ENCODE assay signal across 9 cellular contexts in the genomic region with DNA sequence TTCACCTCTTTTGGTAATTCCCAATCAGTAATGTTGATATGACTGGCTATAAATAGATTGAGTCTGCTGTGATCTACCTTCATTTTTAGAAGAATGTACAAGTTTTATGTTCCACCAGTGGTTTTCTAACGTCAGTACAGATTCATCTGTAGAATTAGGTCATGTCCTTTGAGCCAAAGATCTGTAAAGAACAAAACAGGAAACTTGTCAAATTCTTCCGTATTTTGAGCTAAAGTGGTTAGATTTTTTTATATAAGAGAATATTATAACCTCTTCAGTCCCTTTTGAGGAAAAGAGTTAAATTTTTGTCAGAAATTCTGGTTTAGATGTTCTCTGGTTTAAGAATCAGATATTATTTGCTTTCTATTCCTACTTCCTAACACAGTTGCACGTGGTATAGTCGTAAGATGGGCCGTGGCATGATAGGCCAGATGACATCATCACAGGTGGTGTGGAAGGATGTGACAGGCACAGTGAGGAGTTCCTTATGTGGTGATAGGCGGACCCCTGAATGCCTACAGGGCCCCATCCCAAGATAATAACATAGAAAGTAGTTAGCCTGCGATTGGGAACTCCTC.
DNase-seq lines count a peak whose midpoint lies in the region; ATAC-seq, FAIRE-seq and TF ChIP-seq lines count a peak whose summit lies in the region.
"Had no signal": no experiment of that assay in that cellular context is flagged by ENCODE, and none has a peak within 500 bp of the region (broad histone marks: within the 10 kb centered on the region; RNA-seq: fewer than 3 reads in every experiment).

No MANE protein-coding gene starts in this region.

- H3K27me3 Mint-ChIP-seq in activated T-cell treated with anti-CD3 and anti-CD28 coated beads, Interleukin-2, amount 50 U/mL, for 72 hours (ENCODE audit: low read depth) = no peaks in the 10 kb centered on the region

- no peak for TF ChIP-seq CTCF in endothelial cell of umbilical vein (IDR thresholded peaks at IDR 0.05; ENCODE audit: extremely low read depth in 1 of 2, insufficient read depth in 1 of 2, low read depth in 1 of 2, low read length in 2 of 2)

- peak; percentile 78 to 85 for ATAC-seq in activated T-cell treated with anti-CD3 and anti-CD28 coated beads, Interleukin-2, amount 50 U/mL, for 72 hours (replicated peaks in 1 of 2)
- peak; percentile 91 for ATAC-seq in stimulated activated effector memory CD8-positive, alpha-beta T cell treated with anti-CD3 and anti-CD28 coated beads, Interleukin-12 subunit alpha, Interleukin-12 subunit beta, amount 100 ng/mL, for 72 hours
- no peak for ATAC-seq in GM21447 (IDR thresholded peaks at IDR 0.05; ENCODE audit: unreplicated experiment)
- ATAC-seq in GM21528 (IDR thresholded peaks at IDR 0.05; ENCODE audit: low FRiP score, unreplicated experiment) = no peak

- no peak for TF ChIP-seq POLR2A in endothelial cell of umbilical vein (IDR thresholded peaks at IDR 0.05; ENCODE audit: low read depth, low read length)

- H2AFZ ChIP-seq in endothelial cell of umbilical vein (ENCODE audit: low read depth, low read length) = no peak overlapping the region

- CTCF ChIA-PET in endothelial cell of umbilical vein (lab: Charles Lee) = interaction anchor here (1.3 kb wide), 1 partner anchor 12 kb away, joined by 3 read pairs; no protein-coding TSS in a partner anchor

- no peaks in the 10 kb centered on the region for H3K9me3 ChIP-seq in endothelial cell of umbilical vein (replicated peaks; ENCODE audit: control insufficient read depth, insufficient read depth, low read length)

- peaks cover 8 to 13% of the 10 kb centered on the region in 2 experiments for H3K36me3 ChIP-seq in endothelial cell of umbilical vein (ENCODE audit: control insufficient read depth in 2 of 2, extremely low read depth in 1 of 2, insufficient read depth in 2 of 2, low read length in 2 of 2)

- H3K4me3 ChIP-seq in endothelial cell of umbilical vein (replicated peaks in 1 of 3; ENCODE audit: insufficient read depth in 1 of 3, low read depth in 1 of 3, low read length in 3 of 3) = no peak overlapping the region

- H4K20me1 ChIP-seq in endothelial cell of umbilical vein (replicated peaks; ENCODE audit: control insufficient read depth, extremely low read depth, insufficient read depth, low read length) = peaks cover 2% of the 10 kb centered on the region

- H3K4me2 ChIP-seq in endothelial cell of umbilical vein (ENCODE audit: insufficient read depth, low read length) = no peak overlapping the region

- DNase-seq in T-helper 2 cell = peak in 3 of 5 experiments; percentile 41 to 78 (median 68)
- peak; percentile 64 to 66 for DNase-seq in activated T-cell treated with anti-CD3 and anti-CD28 coated beads, Interleukin-2, amount 50 U/mL, for 72 hours
- DNase-seq in endothelial cell of umbilical vein (ENCODE audit: low read depth, low spot score) = peak; percentile 32
- peak in 1 of 2 donors; percentile 59 for DNase-seq in stimulated activated effector memory CD8-positive, alpha-beta T cell treated with anti-CD3 and anti-CD28 coated beads, Interleukin-12 subunit alpha, Interleukin-12 subunit beta, amount 100 ng/mL, for 72 hours (ENCODE audit: low spot score in 2 of 2)
- no peak for DNase-seq in DMS114 treated with DMSO at 0.1 percent for 48 hours (lab: John Stamatoyannopoulos, UW; ENCODE audit: unreplicated experiment)
- DNase-seq in KG1 (lab: John Stamatoyannopoulos, UW) = no peak
- DNase-seq: NCI-H2171 had no signal

- no peak overlapping the region for H3K9ac ChIP-seq in endothelial cell of umbilical vein (replicated peaks; ENCODE audit: extremely low read depth, insufficient read depth, low read length)

- H3K79me2 ChIP-seq in endothelial cell of umbilical vein (ENCODE audit: control insufficient read depth, insufficient read depth, low read length) = peaks cover 7% of the 10 kb centered on the region

- peaks cover 2% of the 10 kb centered on the region for H3K4me1 ChIP-seq in endothelial cell of umbilical vein (ENCODE audit: control insufficient read depth, extremely low read depth, insufficient read depth, low read length)

- peaks cover 86% of the 10 kb centered on the region for H3K4me1 Mint-ChIP-seq in activated T-cell treated with anti-CD3 and anti-CD28 coated beads, Interleukin-2, amount 50 U/mL, for 72 hours (ENCODE audit: low read depth)
- H3K4me1 Mint-ChIP-seq in stimulated activated effector memory CD8-positive, alpha-beta T cell treated with anti-CD3 and anti-CD28 coated beads, Interleukin-12 subunit alpha, Interleukin-12 subunit beta, amount 100 ng/mL, for 72 hours = peaks cover 67% of the 10 kb centered on the region

- BruUV-seq in endothelial cell of umbilical vein (replicated peaks; lab: Mats Ljungman, UMichigan) = TSS peak; percentile 57

- peak overlapping the region; percentile 45 to 57 for H3K4me3 Mint-ChIP-seq in activated T-cell treated with anti-CD3 and anti-CD28 coated beads, Interleukin-2, amount 50 U/mL, for 72 hours
- H3K4me3 Mint-ChIP-seq in stimulated activated effector memory CD8-positive, alpha-beta T cell treated with anti-CD3 and anti-CD28 coated beads, Interleukin-12 subunit alpha, Interleukin-12 subunit beta, amount 100 ng/mL, for 72 hours = peak overlapping the region; percentile 32

- peak overlapping the region; percentile 96 for H3K27ac Mint-ChIP-seq in activated T-cell treated with anti-CD3 and anti-CD28 coated beads, Interleukin-2, amount 50 U/mL, for 72 hours
- peak overlapping the region; percentile 93 for H3K27ac Mint-ChIP-seq in stimulated activated effector memory CD8-positive, alpha-beta T cell treated with anti-CD3 and anti-CD28 coated beads, Interleukin-12 subunit alpha, Interleukin-12 subunit beta, amount 100 ng/mL, for 72 hours

- dilution Hi-C loops in endothelial cell of umbilical vein (cut with MboI; ENCODE audit: extremely low pct_ligation_motif_present, low sequenced_read_pairs) = no loop called here

- no peak overlapping the region for H3K27ac ChIP-seq in endothelial cell of umbilical vein (ENCODE audit: insufficient read depth, low read depth, low read length)

- intact Hi-C loops in endothelial cell of umbilical vein (cut with micrococcal nuclease) = loop anchor here (10.0 kb wide), 1 partner anchor 560 kb away; the partner anchor contains the start of gene TMEM242

- no peaks in the 10 kb centered on the region for H3K9me1 ChIP-seq in endothelial cell of umbilical vein (replicated peaks; ENCODE audit: control insufficient read depth, extremely low read depth, insufficient read depth, low read length)

- POLR2A ChIA-PET in endothelial cell of umbilical vein (lab: Charles Lee) = no interaction called here

- no peaks in the 10 kb centered on the region for H3K27me3 ChIP-seq in endothelial cell of umbilical vein (ENCODE audit: control insufficient read depth in 2 of 2, insufficient read depth in 2 of 2, low read length in 2 of 2)

- H3K36me3 Mint-ChIP-seq in activated T-cell treated with anti-CD3 and anti-CD28 coated beads, Interleukin-2, amount 50 U/mL, for 72 hours (ENCODE audit: insufficient read depth in 2 of 2) = peaks cover 22 to 52% of the 10 kb centered on the region in 2 donors
- peaks cover 100% of the 10 kb centered on the region for H3K36me3 Mint-ChIP-seq in stimulated activated effector memory CD8-positive, alpha-beta T cell treated with anti-CD3 and anti-CD28 coated beads, Interleukin-12 subunit alpha, Interleukin-12 subunit beta, amount 100 ng/mL, for 72 hours

- no peak for FAIRE-seq in endothelial cell of umbilical vein (lab: Jason Lieb, UNC)

- H3K9me3 Mint-ChIP-seq in activated T-cell treated with anti-CD3 and anti-CD28 coated beads, Interleukin-2, amount 50 U/mL, for 72 hours = peaks cover 2 to 3% of the 10 kb centered on the region in 2 donors
- H3K9me3 Mint-ChIP-seq in stimulated activated effector memory CD8-positive, alpha-beta T cell treated with anti-CD3 and anti-CD28 coated beads, Interleukin-12 subunit alpha, Interleukin-12 subunit beta, amount 100 ng/mL, for 72 hours = no peaks in the 10 kb centered on the region

TF ChIP-seq in endothelial cell of umbilical vein, 7 proteins besides CTCF, POLR2A, EP300 and RAD21:
- TF ChIP-seq JUN (IDR thresholded peaks at IDR 0.05; ENCODE audit: borderline replicate concordance, insufficient read depth, insufficient read length, low read depth) = no peak
- no peak for TF ChIP-seq MAX (IDR thresholded peaks at IDR 0.05; ENCODE audit: insufficient read depth, insufficient read length)
- no peak for TF ChIP-seq POLR2AphosphoS5 (IDR thresholded peaks at IDR 0.05; ENCODE audit: insufficient read depth, low read depth, low read length)
- no peak for TF ChIP-seq MYC (IDR thresholded peaks at IDR 0.05; ENCODE audit: low read depth, low read length)
- no peak for TF ChIP-seq EZH2 (IDR thresholded peaks at IDR 0.05; ENCODE audit: borderline replicate concordance, low read depth, low read length, severe bottlenecking)
- TF ChIP-seq FOS (IDR thresholded peaks at IDR 0.05; ENCODE audit: borderline replicate concordance, insufficient read depth, low read length) = no peak
- TF ChIP-seq GATA2 (IDR thresholded peaks at IDR 0.05; ENCODE audit: insufficient read depth, insufficient read length, low read depth, low read length) = no peak

Comparison
In these comparisons a context has a peak if more than half of its experiments do, and no peak if none do; other contexts are left out.
1. DNase-seq: peak in T-helper 2 cell (3 of 5), activated T-cell treated with anti-CD3 and anti-CD28 coated beads, Interleukin-2, amount 50 U/mL, for 72 hours (2 of 2) and endothelial cell of umbilical vein (single experiment); none in DMS114 treated with DMSO at 0.1 percent for 48 hours (single experiment) and KG1 (single experiment).
2. ATAC-seq: peak in activated T-cell treated with anti-CD3 and anti-CD28 coated beads, Interleukin-2, amount 50 U/mL, for 72 hours (2 of 2) and stimulated activated effector memory CD8-positive, alpha-beta T cell treated with anti-CD3 and anti-CD28 coated beads, Interleukin-12 subunit alpha, Interleukin-12 subunit beta, amount 100 ng/mL, for 72 hours (single experiment); none in GM21447 (single experiment) and GM21528 (single experiment).